2 cellular contexts compared by ENCODE assay signal in genomic region chr6:137722749-137723272, GRCh38.
TF ChIP-seq lines count a peak whose summit lies in the region.

No MANE protein-coding gene starts in this region.

TF ChIP-seq in IMR-90, 13 proteins besides CTCF, POLR2A, EP300 and RAD21:
- TF ChIP-seq MAZ (IDR thresholded peaks at IDR 0.05; ENCODE audit: borderline replicate concordance, low read depth, low read length), result no peak
- no peak for TF ChIP-seq RFX5 (IDR thresholded peaks at IDR 0.05; ENCODE audit: low read depth, low read length)
- TF ChIP-seq CEBPB (IDR thresholded peaks at IDR 0.05; ENCODE audit: low read depth, low read length), result no peak
- no peak for TF ChIP-seq CHD1 (IDR thresholded peaks at IDR 0.05; ENCODE audit: low read depth, low read length)
- no peak for TF ChIP-seq MXI1 (IDR thresholded peaks at IDR 0.05; ENCODE audit: borderline replicate concordance, low read depth, low read length)
- no peak for TF ChIP-seq RCOR1 (IDR thresholded peaks at IDR 0.05; ENCODE audit: insufficient replicate concordance, low read length)
- no peak for TF ChIP-seq USF2 (IDR thresholded peaks at IDR 0.05; ENCODE audit: low read depth, low read length)
- no peak for TF ChIP-seq BHLHE40 (IDR thresholded peaks at IDR 0.05; ENCODE audit: low read depth, low read length)
- TF ChIP-seq SMC3 (IDR thresholded peaks at IDR 0.05; ENCODE audit: low read depth, low read length), result no peak
- TF ChIP-seq ELK1 (IDR thresholded peaks at IDR 0.05; ENCODE audit: borderline replicate concordance, low read depth, low read length), result no peak
- TF ChIP-seq NFE2L2 (IDR thresholded peaks at IDR 0.05; ENCODE audit: low read depth, low read length), result no peak; the same call in 1 of the 2 replicates
TF ChIP-seq in IMR-90: peak in this region for 0.

TF ChIP-seq in K562, 482 proteins besides CTCF, POLR2A, EP300 and RAD21 (continues in another document):
- TF ChIP-seq PTBP1 (IDR thresholded peaks at IDR 0.05; ENCODE audit: low read depth, low read length) (no peak), ZNF507 (tag; conservative IDR thresholded peaks at IDR 0.05) (no peak), PTRF (tag; IDR thresholded peaks at IDR 0.05) (no peak), TSC22D4 (tag; IDR thresholded peaks at IDR 0.05) (no peak), SMAD3 (CRISPR knock-in tag; conservative IDR thresholded peaks at IDR 0.05) (0 out of 2 replicates have a peak, but pooled peaks have one; percentile 13), ZNF511 (CRISPR knock-in tag; IDR thresholded peaks at IDR 0.05) (no peak), ZFP36 (IDR thresholded peaks at IDR 0.05; ENCODE audit: low read depth, low read length, partially characterized antibody) (no peak), MTA3 (IDR thresholded peaks at IDR 0.05; ENCODE audit: borderline replicate concordance) (no peak), PBX2 (CRISPR knock-in tag; IDR thresholded peaks at IDR 0.05; ENCODE audit: low read depth) (no peak), PBX2 (tag; conservative IDR thresholded peaks at IDR 0.05; ENCODE audit: low read depth) (no peak), ZNF76 (CRISPR knock-in tag; IDR thresholded peaks at IDR 0.05; ENCODE audit: borderline replicate concordance) (no peak), NCOR1 (IDR thresholded peaks at IDR 0.05) (no peak), NFE2 (IDR thresholded peaks at IDR 0.05; ENCODE audit: low read depth) (peak; percentile 72), UBTF (IDR thresholded peaks at IDR 0.05; ENCODE audit: borderline replicate concordance in 1 of 2, low read depth in 2 of 2, low read length in 2 of 2) (no peak), CTCFL (IDR thresholded peaks at IDR 0.05; ENCODE audit: borderline replicate concordance, insufficient read depth, low read depth, low read length, poor library complexity, severe bottlenecking) (no peak), CBX1 (IDR thresholded peaks at IDR 0.05; ENCODE audit: low read depth) (no peak), SMARCB1 (IDR thresholded peaks at IDR 0.05; ENCODE audit: insufficient read length, low read depth) (no peak), CC2D1A (IDR thresholded peaks at IDR 0.05) (peak; percentile 54; the same call in 1 of the 2 replicates), MEIS2 (IDR thresholded peaks at IDR 0.05; ENCODE audit: partially characterized antibody) (peak; percentile 38), FOXK1 (CRISPR knock-in tag; IDR thresholded peaks at IDR 0.05; ENCODE audit: borderline replicate concordance) (no peak), PATZ1 (CRISPR knock-in tag; IDR thresholded peaks at IDR 0.05; ENCODE audit: borderline replicate concordance) (no peak), SNIP1 (IDR thresholded peaks at IDR 0.05; ENCODE audit: low read depth) (no peak), HNRNPH1 (optimal IDR thresholded peaks at IDR 0.05; ENCODE audit: low read depth, low read length) (no peak), TBL1XR1 (IDR thresholded peaks at IDR 0.05; ENCODE audit: low read length in 2 of 2) (no peak), HCFC1 (IDR thresholded peaks at IDR 0.05; ENCODE audit: low read depth, low read length) (no peak), ZBTB34 (CRISPR knock-in tag; IDR thresholded peaks at IDR 0.05) (no peak), KLF16 (IDR thresholded peaks at IDR 0.05) (no peak), MLLT1 (IDR thresholded peaks at IDR 0.05) (0 out of 4 replicates have a peak, but pooled peaks of 1 of the 2 experiments have one; percentile 1), BCL6 (CRISPR knock-in tag; IDR thresholded peaks at IDR 0.05) (no peak), ZFP30 (CRISPR knock-in tag; IDR thresholded peaks at IDR 0.05; ENCODE audit: borderline replicate concordance) (no peak), IRF9 (tag; IDR thresholded peaks at IDR 0.05) (0 out of 2 replicates have a peak, but pooled peaks have one; percentile 8), ZNF3 (CRISPR knock-in tag; IDR thresholded peaks at IDR 0.05) (no peak), KLF6 (CRISPR knock-in tag; IDR thresholded peaks at IDR 0.05; ENCODE audit: borderline replicate concordance) (0 out of 2 replicates have a peak, but pooled peaks have one; percentile 11), RBM22 (IDR thresholded peaks at IDR 0.05; ENCODE audit: low read depth, low read length, poor library complexity, severe bottlenecking) (no peak), ZNF395 (CRISPR knock-in tag; IDR thresholded peaks at IDR 0.05) (no peak), GTF2E2 (tag; IDR thresholded peaks at IDR 0.05) (no peak), L3MBTL2 (IDR thresholded peaks at IDR 0.05) (no peak; the same call in 1 of the 2 replicates), ATF1 (CRISPR knock-in tag; IDR thresholded peaks at IDR 0.05) (no peak), ATF1 (tag; IDR thresholded peaks at IDR 0.05) (0 out of 2 replicates have a peak, but pooled peaks have one; percentile 15), BACH1 (tag; IDR thresholded peaks at IDR 0.05) (peak; percentile 59; the same call in 1 of the 2 replicates), ZBTB12 (CRISPR knock-in tag; IDR thresholded peaks at IDR 0.05) (0 out of 2 replicates have a peak, but pooled peaks have one; percentile 26), SMARCA5 (IDR thresholded peaks at IDR 0.05) (no peak), MAFF (IDR thresholded peaks at IDR 0.05; ENCODE audit: low read length) (peak; percentile 67; the same call in 1 of the 2 replicates)
